10 cellular contexts compared by ENCODE assay signal in the genomic region with DNA sequence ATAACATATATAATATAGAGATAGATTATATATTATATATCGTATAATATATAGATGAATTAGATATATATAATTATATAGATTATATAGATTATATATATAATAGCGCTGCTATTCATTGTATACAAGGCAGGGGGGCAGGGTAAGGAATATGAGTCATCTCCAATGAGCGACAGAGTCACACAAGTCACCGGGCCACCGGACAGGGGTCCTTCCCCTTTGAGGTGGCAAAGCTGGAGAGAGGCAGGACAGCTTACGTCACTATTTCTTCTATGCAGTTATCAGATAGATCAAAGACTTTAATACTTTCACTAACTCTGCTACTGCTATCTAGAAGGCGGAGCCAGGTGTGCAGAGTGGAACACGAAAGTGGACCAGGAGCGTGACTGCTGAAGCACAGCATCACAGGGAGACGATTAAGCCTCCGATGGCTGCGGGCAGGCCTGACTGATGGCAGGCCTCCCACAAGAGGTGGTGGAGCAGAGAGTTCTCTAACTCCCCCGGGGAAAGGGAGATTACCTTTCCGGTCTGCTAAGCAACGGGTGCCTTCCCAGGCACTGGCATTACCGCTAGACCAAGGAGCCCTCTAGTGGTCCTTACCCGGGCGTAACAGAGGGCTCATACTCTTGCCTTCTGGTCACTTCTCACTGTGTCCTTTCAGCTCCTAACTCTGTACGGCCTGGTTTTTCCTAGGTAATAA.
A peak's percentile ranks its signal among the peaks of the same experiment; 100 is the strongest.
DNase-seq lines count a peak whose midpoint lies in the region; ATAC-seq and TF ChIP-seq lines count a peak whose summit lies in the region.
"Had no signal": no experiment of that assay in that cellular context is flagged by ENCODE, and none has a peak within 500 bp of the region (broad histone marks: within the 10 kb centered on the region; RNA-seq: fewer than 3 reads in every experiment).

No MANE protein-coding gene starts in this region.

- no peak overlapping the region for H3K23ac ChIP-seq in neuronal stem cell (ENCODE audit: low read depth, low read length, poor library complexity)

- no peak overlapping the region for H3K4ac ChIP-seq in neuronal stem cell (ENCODE audit: low read length)

- H2BK15ac ChIP-seq in neuronal stem cell (ENCODE audit: low read length), result no peak overlapping the region

- H3K9me3 ChIP-seq in RWPE2 (ENCODE audit: severe bottlenecking) (no peaks in the 10 kb centered on the region), neuronal stem cell (replicated peaks in 1 of 2; ENCODE audit: control insufficient read depth in 2 of 2, insufficient read depth in 1 of 2, low read depth in 1 of 2, low read length in 2 of 2) (no peaks in the 10 kb centered on the region), SK-N-SH (no peaks in the 10 kb centered on the region)
- H3K9me3 ChIP-seq: A549 had no signal

- H3K4me1 ChIP-seq in RWPE2 (ENCODE audit: insufficient read depth, poor library complexity, severe bottlenecking) (no peaks in the 10 kb centered on the region), neuronal stem cell (ENCODE audit: control insufficient read depth in 2 of 2, insufficient read depth in 1 of 2, low read depth in 1 of 2, low read length in 2 of 2) (no peaks in the 10 kb centered on the region), SK-N-SH (ENCODE audit: control insufficient read depth in 1 of 2, insufficient read depth in 2 of 2, low read depth in 1 of 2, low read length in 1 of 2) (no peaks in the 10 kb centered on the region)
- H3K4me1 ChIP-seq: A549 had no signal

- no peaks in the 10 kb centered on the region for H3K79me2 ChIP-seq in SK-N-SH (ENCODE audit: insufficient read depth)

- H3K4me2 ChIP-seq in neuronal stem cell (ENCODE audit: insufficient read depth, low read length, poor library complexity, severe bottlenecking) (no peak overlapping the region), SK-N-SH (no peak overlapping the region)
- H3K4me2 ChIP-seq: A549 had no signal

- TF ChIP-seq RAD21 in SK-N-SH (IDR thresholded peaks at IDR 0.05; ENCODE audit: low read length), result no peak

- no peak overlapping the region for H2BK120ac ChIP-seq in neuronal stem cell (ENCODE audit: low read depth, low read length)

- H2AFZ ChIP-seq in neuronal stem cell (ENCODE audit: low read length), result peak overlapping the region; percentile 71
- H2AFZ ChIP-seq in SK-N-SH (ENCODE audit: low read depth), result no peak overlapping the region

- H4K91ac ChIP-seq in neuronal stem cell (ENCODE audit: low read depth, low read length, poor library complexity), result no peak overlapping the region

- H3K27ac ChIP-seq in RWPE2 (ENCODE audit: poor library complexity, severe bottlenecking), result no peak overlapping the region
- H3K27ac ChIP-seq in neuronal stem cell (replicated peaks; ENCODE audit: low read length), result no peak overlapping the region
- H3K27ac ChIP-seq in SK-N-SH (ENCODE audit: low read depth in 2 of 2, low read length in 1 of 2), result no peak overlapping the region
- H3K27ac ChIP-seq: A549, skin epidermis had no signal

- no CpG with 5 or more reads among the region's 19 CpGs for WGBS in neuronal stem cell (ENCODE audit: extremely low coverage in 2 of 2, insufficient read length in 2 of 2, insufficient replicate concordance in 1 of 2), 2 donors
- WGBS in SK-N-SH (ENCODE audit: low lambda C conversion rate), result 66% methylated on average over 19 of the region's 19 CpGs

- no peaks in the 10 kb centered on the region for H3F3A ChIP-seq in SK-N-SH (replicated peaks; ENCODE audit: insufficient read depth)

- no peak overlapping the region for H2BK12ac ChIP-seq in neuronal stem cell (ENCODE audit: low read length)

- H3K4me3 ChIP-seq in RWPE2 (ENCODE audit: severe bottlenecking) (no peak overlapping the region), neuronal stem cell (ENCODE audit: low read length in 2 of 2) (no peak overlapping the region), SK-N-SH (ENCODE audit: low read depth in 2 of 2, low read length in 1 of 2) (no peak overlapping the region)
- H3K4me3 ChIP-seq: A549, skin epidermis had no signal

- no peak overlapping the region for H2BK5ac ChIP-seq in neuronal stem cell (ENCODE audit: low read length)

- DNase-seq in DMS 273 (lab: John Stamatoyannopoulos, UW; ENCODE audit: unreplicated experiment) (peak; percentile 54), DMS 273 treated with DMSO at 0.1 percent for 48 hours (lab: John Stamatoyannopoulos, UW) (no peak), RWPE2 (ENCODE audit: low spot score) (no peak), neuronal stem cell (ENCODE audit: low spot score) (peak; percentile 23), SK-N-SH (no peak), NCI-H446 treated with DMSO at 0.1 percent for 48 hours (lab: John Stamatoyannopoulos, UW) (no peak)

- peak; percentile 44 for TF ChIP-seq CTCF in RWPE2 (IDR thresholded peaks at IDR 0.05; ENCODE audit: poor library complexity, severe bottlenecking)
- TF ChIP-seq CTCF in SK-N-SH (IDR thresholded peaks at IDR 0.05), result no peak

- peak overlapping the region; percentile 1 for H3K18ac ChIP-seq in neuronal stem cell (ENCODE audit: low read length)

- TF ChIP-seq EP300 in SK-N-SH (IDR thresholded peaks at IDR 0.05; ENCODE audit: borderline replicate concordance in 1 of 2, low read depth in 1 of 2, low read length in 1 of 2), result no peak

- H2AK5ac ChIP-seq in neuronal stem cell (ENCODE audit: low read depth, low read length), result no peak overlapping the region

- H3K9ac ChIP-seq in neuronal stem cell (ENCODE audit: low read depth, low read length, poor library complexity) (no peak overlapping the region), SK-N-SH (no peak overlapping the region)

- H3K27me3 ChIP-seq in RWPE2 (ENCODE audit: insufficient read depth, poor library complexity, severe bottlenecking), result no peaks in the 10 kb centered on the region
- H3K27me3 ChIP-seq in neuronal stem cell (ENCODE audit: control insufficient read depth in 3 of 3, insufficient read depth in 3 of 3, low read depth in 1 of 3, low read length in 3 of 3), result no peaks in the 10 kb centered on the region
- no peaks in the 10 kb centered on the region for H3K27me3 ChIP-seq in SK-N-SH (ENCODE audit: insufficient read depth)

- no peak overlapping the region for H3K14ac ChIP-seq in neuronal stem cell (ENCODE audit: low read length)

- H4K8ac ChIP-seq in neuronal stem cell (ENCODE audit: low read depth, low read length), result no peak overlapping the region

- ATAC-seq in HG02870 (IDR thresholded peaks at IDR 0.05; ENCODE audit: unreplicated experiment), result peak; percentile 74
- peak; percentile 68 for ATAC-seq in RWPE2 (ENCODE audit: low read depth)
- ATAC-seq in GM21360 (IDR thresholded peaks at IDR 0.05; ENCODE audit: unreplicated experiment), result no peak
- ATAC-seq: A549 had no signal

- H3K36me3 ChIP-seq in RWPE2 (ENCODE audit: low read depth) (no peaks in the 10 kb centered on the region), neuronal stem cell (replicated peaks in 1 of 2; ENCODE audit: control insufficient read depth in 2 of 2, insufficient read depth in 2 of 2, low read length in 2 of 2) (no peaks in the 10 kb centered on the region), SK-N-SH (replicated peaks in 1 of 2; ENCODE audit: control insufficient read depth in 1 of 2, insufficient read depth in 2 of 2, low read length in 1 of 2) (no peaks in the 10 kb centered on the region)

- no peaks in the 10 kb centered on the region for H4K20me1 ChIP-seq in SK-N-SH (ENCODE audit: insufficient read depth)

- POLR2A ChIA-PET in SK-N-SH (lab: Yijun Ruan, JAX), result no interaction called here

- no peaks in the 10 kb centered on the region for H3K79me1 ChIP-seq in neuronal stem cell (ENCODE audit: low read depth, low read length)

- no peaks in the 10 kb centered on the region for H3K9me2 ChIP-seq in SK-N-SH

- CTCF ChIA-PET in SK-N-SH (lab: Yijun Ruan, JAX), result no interaction called here

TF ChIP-seq in SK-N-SH, 30 proteins besides CTCF, POLR2A, EP300 and RAD21:
- TF ChIP-seq, protein P1, sequence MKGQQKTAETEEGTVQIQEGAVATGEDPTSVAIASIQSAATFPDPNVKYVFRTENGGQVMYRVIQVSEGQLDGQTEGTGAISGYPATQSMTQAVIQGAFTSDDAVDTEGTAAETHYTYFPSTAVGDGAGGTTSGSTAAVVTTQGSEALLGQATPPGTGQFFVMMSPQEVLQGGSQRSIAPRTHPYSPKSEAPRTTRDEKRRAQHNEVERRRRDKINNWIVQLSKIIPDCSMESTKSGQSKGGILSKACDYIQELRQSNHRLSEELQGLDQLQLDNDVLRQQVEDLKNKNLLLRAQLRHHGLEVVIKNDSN (IDR thresholded peaks at IDR 0.05; ENCODE audit: borderline replicate concordance, low read depth), result no peak

Comparison
In these comparisons a context has a peak if more than half of its experiments do, and no peak if none do; other contexts are left out.
1. DNase-seq: peak in DMS 273 (single experiment) and neuronal stem cell (single experiment); none in DMS 273 treated with DMSO at 0.1 percent for 48 hours (single experiment), RWPE2 (single experiment), SK-N-SH (single experiment) and NCI-H446 treated with DMSO at 0.1 percent for 48 hours (single experiment).